ENCODE assay signal across 8 cellular contexts in the genomic region with DNA sequence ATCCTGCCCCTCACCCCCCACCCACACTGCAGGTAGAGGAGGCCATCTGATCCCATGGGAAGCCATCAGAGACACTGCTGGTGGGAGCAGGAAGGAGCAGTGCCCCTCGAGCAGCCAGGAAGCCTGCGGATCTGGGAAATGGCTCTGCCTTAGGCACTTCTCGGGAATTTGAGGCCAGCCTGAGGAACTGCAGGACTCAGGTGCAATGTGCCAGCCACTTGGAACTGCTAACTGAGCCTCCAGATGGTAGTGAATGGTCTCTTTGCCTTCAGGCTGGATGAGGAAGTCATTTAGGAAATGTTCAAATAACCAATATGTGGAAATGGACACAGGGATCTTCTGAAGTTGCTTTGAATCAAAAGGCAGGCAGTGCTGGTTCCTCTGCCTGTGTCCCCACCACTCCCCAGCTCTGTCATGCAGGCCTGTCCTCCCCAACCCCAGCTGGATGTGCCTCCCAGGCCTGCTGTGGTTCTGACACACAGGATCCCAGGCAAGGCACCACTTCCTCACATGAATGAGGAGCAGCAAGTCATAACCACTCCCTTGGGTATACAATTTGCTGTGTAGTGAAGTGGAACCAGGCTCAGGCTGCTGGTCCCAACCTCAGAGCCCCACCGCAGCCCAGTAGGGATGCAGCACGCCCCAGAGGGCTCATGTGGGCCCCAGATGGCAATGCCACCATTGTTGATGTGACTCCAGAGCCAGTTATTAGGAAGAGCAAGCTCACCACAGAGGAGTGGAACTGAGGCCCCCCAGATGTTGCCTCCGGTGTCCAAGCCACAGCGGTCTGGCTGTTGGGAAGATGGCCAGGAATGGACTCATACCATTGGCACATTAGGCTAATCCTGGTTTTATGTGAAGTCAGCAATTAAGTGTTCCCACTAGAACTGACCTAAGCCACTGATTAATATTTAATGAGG. TPM values are rescaled to one million over a fixed set of nuclear protein-coding genes. Genes with fewer than 3 reads are reported as not detected.
DNase-seq lines count a peak whose midpoint lies in the region; ATAC-seq lines count a peak whose summit lies in the region.

No MANE protein-coding gene starts in this region.

- H3K23ac ChIP-seq in mesenchymal stem cell (ENCODE audit: low read length in 2 of 2) = no peak overlapping the region

- peak; percentile 47 for ATAC-seq in HG03139 (IDR thresholded peaks at IDR 0.05; ENCODE audit: unreplicated experiment)

- H3K9ac ChIP-seq in mesenchymal stem cell (ENCODE audit: low read length) = no peak overlapping the region

- no peaks in the 10 kb centered on the region for H3K79me1 ChIP-seq in mesenchymal stem cell (replicated peaks; ENCODE audit: low read length, poor library complexity, severe bottlenecking)

- peak overlapping the region in 1 of 2 experiments; percentile 15 for H3K4me3 ChIP-seq in mesenchymal stem cell (ENCODE audit: insufficient read depth in 1 of 2, low read depth in 1 of 2, low read length in 2 of 2)

- peak overlapping the region; percentile 12 for H2BK15ac ChIP-seq in mesenchymal stem cell (ENCODE audit: low read depth, poor library complexity, severe bottlenecking)

- no peak overlapping the region for H3K18ac ChIP-seq in mesenchymal stem cell (ENCODE audit: low read depth in 1 of 2, low read length in 2 of 2)

- 93% methylated on average over 7 of the region's 7 CpGs for WGBS in mesenchymal stem cell

- no peak overlapping the region for H3K14ac ChIP-seq in mesenchymal stem cell (ENCODE audit: low read length in 2 of 2)

- peaks cover 49% of the 10 kb centered on the region for H3K4me1 ChIP-seq in mesenchymal stem cell (ENCODE audit: control insufficient read depth, insufficient read depth, low read depth, low read length)

- H3K27me3 ChIP-seq in mesenchymal stem cell (ENCODE audit: control insufficient read depth in 1 of 2, insufficient read depth in 1 of 2, low read length in 2 of 2) = no peaks in the 10 kb centered on the region

- peak overlapping the region in 1 of 2 experiments; percentile 72 for H2BK12ac ChIP-seq in mesenchymal stem cell (ENCODE audit: low read length in 2 of 2)

- peak overlapping the region; percentile 49 for H2AK5ac ChIP-seq in mesenchymal stem cell (ENCODE audit: low read length, severe bottlenecking)

- no peak overlapping the region for H2AFZ ChIP-seq in mesenchymal stem cell (ENCODE audit: low read depth, low read length)

- in situ Hi-C loops in ACHN (cut with HindIII; ENCODE audit: low pct_ligation_motif_present, low pct_unique_long_range_greater_than_20kb, low sequenced_read_pairs) = no loop called here

- H3K4ac ChIP-seq in mesenchymal stem cell (ENCODE audit: low read depth in 1 of 2, low read length in 2 of 2) = peak overlapping the region in 1 of 2 experiments; percentile 2

- H4K91ac ChIP-seq in mesenchymal stem cell (ENCODE audit: low read length) = no peak overlapping the region

- no peak overlapping the region for H4K8ac ChIP-seq in mesenchymal stem cell (ENCODE audit: low read length)

- H2BK5ac ChIP-seq in mesenchymal stem cell (ENCODE audit: low read depth, low read length, poor library complexity, severe bottlenecking) = no peak overlapping the region

- DNase-seq in ACHN = peak; percentile 4
- DNase-seq in cerebellum (ENCODE audit: low spot score) = peak; percentile 87
- DNase-seq in mesenchymal stem cell = no peak
- DNase-seq in activated T-cell treated with anti-CD3 and anti-CD28 coated beads for 4 hours = no peak
- DNase-seq in NCI-H1048 (lab: John Stamatoyannopoulos, UW) = no peak
- DNase-seq in activated T-cell treated with anti-CD3 and anti-CD28 coated beads, Interleukin-2, amount 50 U/mL, for 48 hours = no peak
- DNase-seq in NOMO-1 (lab: John Stamatoyannopoulos, UW; ENCODE audit: unreplicated experiment in 2 of 2) = no peak

- H2BK120ac ChIP-seq in mesenchymal stem cell (ENCODE audit: low read depth, low read length) = no peak overlapping the region

- H3K36me3 ChIP-seq in mesenchymal stem cell (ENCODE audit: control insufficient read depth in 1 of 2, insufficient read depth in 2 of 2, low read depth in 1 of 2, low read length in 2 of 2) = peaks cover 0 to 14% of the 10 kb centered on the region in 2 experiments

- H3K27ac ChIP-seq in mesenchymal stem cell (ENCODE audit: low read length, poor library complexity, severe bottlenecking) = peak overlapping the region; percentile 54

- no peaks in the 10 kb centered on the region for H3K9me3 ChIP-seq in mesenchymal stem cell (ENCODE audit: control insufficient read depth, low read length)

- no peak overlapping the region for H3K4me2 ChIP-seq in mesenchymal stem cell (ENCODE audit: low read length, poor library complexity, severe bottlenecking)

RNA-seq across cellular contexts. Expression of a gene that starts 46.5 kb away (rescaled TPM):
- total RNA-seq in cerebellum = 11.6 TPM
- polyA plus RNA-seq in mesenchymal stem cell (2013, experiment 1 of 2) = 9.4 TPM
- 8.4 TPM for polyA plus RNA-seq in mesenchymal stem cell (2013, experiment 2 of 2)

Comparison
In these comparisons a context has a peak if more than half of its experiments do, and no peak if none do; other contexts are left out.
1. DNase-seq: peak in ACHN (single experiment) and cerebellum (single experiment); none in mesenchymal stem cell (single experiment), activated T-cell treated with anti-CD3 and anti-CD28 coated beads for 4 hours (single experiment), NCI-H1048 (single experiment), activated T-cell treated with anti-CD3 and anti-CD28 coated beads, Interleukin-2, amount 50 U/mL, for 48 hours (0 of 2) and NOMO-1 (0 of 2).